Comparison of ENCODE assay signal across 8 cellular contexts in genomic region chr17:21285164-21286065, GRCh38. TPM values are rescaled to one million over a fixed set of nuclear protein-coding genes. Genes with fewer than 3 reads are reported as not detected.
DNase-seq lines count a peak whose midpoint lies in the region; ATAC-seq, FAIRE-seq and TF ChIP-seq lines count a peak whose summit lies in the region.

No MANE protein-coding gene starts in this region.

- TF ChIP-seq CTCF in AG04449 (IDR thresholded peaks at IDR 0.05; ENCODE audit: insufficient read depth, low read length, missing control alignments) (no peak), WI38 (IDR thresholded peaks at IDR 0.05; ENCODE audit: low read depth, low read length) (no peak), fibroblast of pulmonary artery (IDR thresholded peaks at IDR 0.05; ENCODE audit: low read length, missing control alignments) (peak; percentile 18)

- peak overlapping the region; percentile 75 for H3K14ac ChIP-seq in trophoblast cell (ENCODE audit: low read length)

- CTCF ChIA-PET in AG04449 (lab: Yijun Ruan, JAX): interaction anchor here (1.1 to 2.5 kb wide), 5 partner anchors 9 to 167 kb away, joined by 4 to 15 read pairs (median 5); no protein-coding TSS in a partner anchor

- no peak for ATAC-seq in GM18519 (IDR thresholded peaks at IDR 0.05; ENCODE audit: low FRiP score, unreplicated experiment)
- ATAC-seq in GM21717 (IDR thresholded peaks at IDR 0.05; ENCODE audit: unreplicated experiment): no peak
- ATAC-seq in GM21528 (IDR thresholded peaks at IDR 0.05; ENCODE audit: low FRiP score, unreplicated experiment): no peak

- H4K91ac ChIP-seq in trophoblast cell (ENCODE audit: low read depth, low read length): no peak overlapping the region

- H2BK120ac ChIP-seq in trophoblast cell (ENCODE audit: insufficient read depth, low read length, poor library complexity): no peak overlapping the region

- peak; percentile 64 for FAIRE-seq in GM12892 (lab: Jason Lieb, UNC)

- peak overlapping the region; percentile 24 for H2BK5ac ChIP-seq in trophoblast cell (ENCODE audit: low read depth, low read length, poor library complexity)

- no peak for TF ChIP-seq POLR2A in GM12892 (IDR thresholded peaks at IDR 0.05; ENCODE audit: low read depth, low read length)

- peak overlapping the region; percentile 24 for H3K18ac ChIP-seq in trophoblast cell (ENCODE audit: low read length)

- H3K9ac ChIP-seq in trophoblast cell (ENCODE audit: low read length): peak overlapping the region; percentile 42

- peaks cover 13% of the 10 kb centered on the region for H3K79me2 ChIP-seq in trophoblast cell (ENCODE audit: control insufficient read depth, insufficient read depth, low read length, poor library complexity)

- peak overlapping the region; percentile 91 for H3K4me3 ChIP-seq in AG04449 (ENCODE audit: low read depth, low read length)
- H3K4me3 ChIP-seq in WI38 (ENCODE audit: low read depth, low read length): peak overlapping the region; percentile 98
- peak overlapping the region; percentile 72 for H3K4me3 ChIP-seq in fibroblast of pulmonary artery (replicated peaks; ENCODE audit: low read depth, low read length)
- H3K4me3 ChIP-seq in trophoblast cell (ENCODE audit: low read depth, low read length): peak overlapping the region; percentile 78

- no peak overlapping the region for H4K12ac ChIP-seq in trophoblast cell (ENCODE audit: low read depth, low read length)

- H3K4me2 ChIP-seq in trophoblast cell (ENCODE audit: low read length): peak overlapping the region; percentile 81

- POLR2A ChIA-PET in AG04449 (lab: Yijun Ruan, JAX): interaction anchor here (0.6 to 1.3 kb wide), 4 partner anchors 9 to 32 kb away, joined by 3 to 4 read pairs (median 3); partner anchors contain the start of gene NATD1

- DNase-seq in AG04449 (ENCODE audit: low read depth, low spot score) (no peak), GM12892 (ENCODE audit: insufficient read length) (no peak), fibroblast of pulmonary artery (ENCODE audit: low read depth) (peak; percentile 79), trophoblast cell (peak in 1 of 2 donors; percentile 58)

- H4K8ac ChIP-seq in trophoblast cell (ENCODE audit: low read depth, low read length): peak overlapping the region; percentile 10

- no CpG with 5 or more reads among the region's 16 CpGs for WGBS in trophoblast cell (ENCODE audit: extremely low coverage, insufficient coverage, insufficient read length)

- no peak overlapping the region for H3K23ac ChIP-seq in trophoblast cell (ENCODE audit: low read length)

- no peaks in the 10 kb centered on the region for H3K9me3 ChIP-seq in trophoblast cell (ENCODE audit: insufficient read depth, low read depth, low read length)

- H3K27ac ChIP-seq in trophoblast cell (ENCODE audit: low read depth, low read length): no peak overlapping the region

- H2AFZ ChIP-seq in trophoblast cell (ENCODE audit: insufficient read depth, low read length, poor library complexity): peak overlapping the region; percentile 53

- H3K79me1 ChIP-seq in trophoblast cell (ENCODE audit: low read length): peaks cover 9% of the 10 kb centered on the region

- peaks cover 4% of the 10 kb centered on the region in 2 experiments for H3K36me3 ChIP-seq in trophoblast cell (ENCODE audit: control insufficient read depth in 1 of 2, insufficient read depth in 2 of 2, low read length in 2 of 2)

- H3K4ac ChIP-seq in trophoblast cell (ENCODE audit: low read depth, low read length): peak overlapping the region; percentile 50

- no peak overlapping the region for H2AK5ac ChIP-seq in trophoblast cell (ENCODE audit: low read length)

- no peaks in the 10 kb centered on the region for H3K27me3 ChIP-seq in trophoblast cell (ENCODE audit: insufficient read depth, low read length)

- no peak overlapping the region for H2BK12ac ChIP-seq in trophoblast cell (ENCODE audit: low read length)

- H3K4me1 ChIP-seq in trophoblast cell (ENCODE audit: control insufficient read depth in 1 of 2, insufficient read depth in 2 of 2, low read length in 2 of 2): peaks cover 21 to 33% of the 10 kb centered on the region in 2 experiments

RNA-seq across cellular contexts. Expression of gene MAP2K3, which starts 0.9 kb away (rescaled TPM):
- 16.7 TPM for polyA plus RNA-seq in GM12892 (2012; ENCODE audit: missing spikeins)
- 23.0 and 23.8 TPM in 2 replicates for polyA plus RNA-seq in trophoblast cell (2013)

RNA-seq across cellular contexts. Expression of gene NATD1, which starts 32.2 kb away (rescaled TPM):
- 0.32 TPM for polyA plus RNA-seq in GM12892 (2012; ENCODE audit: missing spikeins)
- polyA plus RNA-seq in trophoblast cell (2013): 30.2 and 32.0 TPM in 2 replicates
